24 cellular contexts compared by ENCODE assay signal in the genomic region with DNA sequence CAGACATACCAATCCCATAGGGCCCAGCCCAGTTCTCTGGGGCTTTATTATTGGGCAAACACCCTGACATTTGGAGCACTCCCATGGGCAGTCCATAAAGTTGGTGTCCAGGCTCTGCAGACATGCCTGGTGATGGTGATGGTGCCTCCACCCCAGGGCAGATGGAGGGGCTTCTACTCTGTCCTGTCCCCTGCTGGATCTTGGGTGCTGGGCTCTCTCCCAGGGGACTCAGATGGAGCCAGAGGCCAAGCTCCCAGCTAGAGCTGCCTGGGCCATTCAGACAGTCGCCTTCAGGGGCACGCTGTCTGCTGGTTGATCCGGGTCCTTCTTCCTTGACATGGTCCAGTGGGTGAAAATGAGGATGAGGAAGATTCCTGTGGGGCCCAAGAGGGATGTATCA. TPM values are rescaled to one million over a fixed set of nuclear protein-coding genes. Genes with fewer than 3 reads are reported as not detected.
DNase-seq lines count a peak whose midpoint lies in the region; ATAC-seq and TF ChIP-seq lines count a peak whose summit lies in the region.
"Had no signal": no experiment of that assay in that cellular context is flagged by ENCODE, and none has a peak within 500 bp of the region (broad histone marks: within the 10 kb centered on the region; RNA-seq: fewer than 3 reads in every experiment).

No MANE protein-coding gene starts in this region.

- H3K9me3 Mint-ChIP-seq in activated T-helper 17 cell treated with anti-CD3 and anti-CD28 coated beads, Interleukin-2, amount 50 U/mL, for 72 hours = no peaks in the 10 kb centered on the region
- H3K9me3 Mint-ChIP-seq: CD4-positive, alpha-beta T cell had no signal

- H3K9ac ChIP-seq in BLaER1 treated with 17β-estradiol and CSF1 and Interleukin-3, amounts not matched to agents 10 nM and 100 nM = no peak overlapping the region

- peaks cover 0 to 13% (median 0%) of the 10 kb centered on the region in 11 experiments; a peak in 3 of 22 replicates for H4K20me1 ChIP-seq in BLaER1 treated with 17β-estradiol and CSF1 and Interleukin-3, amounts not matched to agents 10 nM and 100 nM
- H4K20me1 ChIP-seq in osteoblast (ENCODE audit: insufficient read depth, low read length) = no peaks in the 10 kb centered on the region

- no peaks in the 10 kb centered on the region for H3K27me3 Mint-ChIP-seq in activated T-helper 17 cell treated with anti-CD3 and anti-CD28 coated beads, Interleukin-2, amount 50 U/mL, for 72 hours
- H3K27me3 Mint-ChIP-seq: CD4-positive, alpha-beta T cell had no signal

- H3K27me3 ChIP-seq in BLaER1 treated with 17β-estradiol and CSF1 and Interleukin-3, amounts not matched to agents 10 nM and 100 nM = no peaks in the 10 kb centered on the region
- peaks cover 19% of the 10 kb centered on the region for H3K27me3 ChIP-seq in osteoblast (ENCODE audit: insufficient read depth, low read length)
- H3K27me3 ChIP-seq: BE2C, MG63 had no signal

- no peak overlapping the region for H3K4me3 ChIP-seq in BLaER1 treated with 17β-estradiol and CSF1 and Interleukin-3, amounts not matched to agents 10 nM and 100 nM
- no peak overlapping the region for H3K4me3 ChIP-seq in osteoblast (ENCODE audit: insufficient read depth, low read length)
- H3K4me3 ChIP-seq: MG63 had no signal

- H2AFZ ChIP-seq in osteoblast (ENCODE audit: low read length) = no peak overlapping the region

- peak overlapping the region; percentile 74 for H3K27ac Mint-ChIP-seq in activated T-helper 17 cell treated with anti-CD3 and anti-CD28 coated beads, Interleukin-2, amount 50 U/mL, for 72 hours
- H3K27ac Mint-ChIP-seq: CD4-positive, alpha-beta T cell had no signal

- peak overlapping the region in 6 of 11 experiments; percentile 2 to 30 (median 21); a peak in 6 of 22 replicates for H3K4me2 ChIP-seq in BLaER1 treated with 17β-estradiol and CSF1 and Interleukin-3, amounts not matched to agents 10 nM and 100 nM
- no peak overlapping the region for H3K4me2 ChIP-seq in osteoblast (ENCODE audit: insufficient read depth, low read length)

- DNase-seq in Right ventricle myocardium superior (peak; percentile 22), Right ventricle myocardium inferior (ENCODE audit: missing footprints) (no peak), osteoblast (ENCODE audit: insufficient read length, low spot score, missing footprints) (peak; percentile 61)
- no peak for DNase-seq in activated CD4-positive, alpha-beta T cell treated with anti-CD3 and anti-CD28 coated beads, Interleukin-2, amount 50 U/mL, for 48 hours
- DNase-seq: ACHN; BE2C; CD4-positive, alpha-beta T cell; DMS53; GOT3; HCEC 1CT; IMR-90; KG1; MG63; NCI-H2029; NCI-H2227 treated with DMSO at 0.1 percent for 48 hours; NCI-H526 treated with DMSO at 0.1 percent for 48 hours; RPMI8226; SHP77 treated with DMSO at 0.1 percent for 48 hours had no signal

- no peak for TF ChIP-seq CTCF in osteoblast (IDR thresholded peaks at IDR 0.05; ENCODE audit: extremely low read depth, low read depth, low read length)

- H3K9me3 ChIP-seq in BLaER1 treated with 17β-estradiol and CSF1 and Interleukin-3, amounts not matched to agents 10 nM and 100 nM (replicated peaks in 1 of 11) = no peaks in the 10 kb centered on the region
- no peaks in the 10 kb centered on the region for H3K9me3 ChIP-seq in osteoblast (ENCODE audit: low read depth, low read length)
- H3K9me3 ChIP-seq: BE2C, MG63 had no signal

- no peak overlapping the region for H3K27ac ChIP-seq in BLaER1 treated with 17β-estradiol and CSF1 and Interleukin-3, amounts not matched to agents 10 nM and 100 nM
- H3K27ac ChIP-seq in osteoblast (ENCODE audit: low read depth, low read length) = no peak overlapping the region

- peaks cover 9% of the 10 kb centered on the region for H3K4me1 Mint-ChIP-seq in activated T-helper 17 cell treated with anti-CD3 and anti-CD28 coated beads, Interleukin-2, amount 50 U/mL, for 72 hours

- ATAC-seq in Right ventricle myocardium superior (ENCODE audit: poor library complexity) (no peak), Right ventricle myocardium inferior (no peak), HG03460 (IDR thresholded peaks at IDR 0.05; ENCODE audit: unreplicated experiment) (no peak)
- no peak for ATAC-seq in activated T-helper 17 cell treated with anti-CD3 and anti-CD28 coated beads, Interleukin-2, amount 50 U/mL, for 72 hours (replicated peaks)

- intact Hi-C loops in Right ventricle myocardium superior (cut with DNase I) (no loop called here), Right ventricle myocardium inferior (cut with DNase I) (no loop called here)

- peaks cover 14 to 54% (median 31%) of the 10 kb centered on the region in 10 experiments for H3K4me1 ChIP-seq in BLaER1 treated with 17β-estradiol and CSF1 and Interleukin-3, amounts not matched to agents 10 nM and 100 nM
- H3K4me1 ChIP-seq in osteoblast (ENCODE audit: insufficient read depth, low read length) = peaks cover 3% of the 10 kb centered on the region

- H3K36me3 ChIP-seq in BLaER1 treated with 17β-estradiol and CSF1 and Interleukin-3, amounts not matched to agents 10 nM and 100 nM = no peaks in the 10 kb centered on the region
- no peaks in the 10 kb centered on the region for H3K36me3 ChIP-seq in osteoblast (ENCODE audit: insufficient read depth, low read length)
- H3K36me3 ChIP-seq: BE2C, MG63 had no signal

- no peaks in the 10 kb centered on the region for H3K79me2 ChIP-seq in osteoblast (ENCODE audit: insufficient read depth, low read length)

- H3K36me3 Mint-ChIP-seq in activated T-helper 17 cell treated with anti-CD3 and anti-CD28 coated beads, Interleukin-2, amount 50 U/mL, for 72 hours (ENCODE audit: low read depth) = no peaks in the 10 kb centered on the region

- no peak overlapping the region for H3K4me3 Mint-ChIP-seq in activated T-helper 17 cell treated with anti-CD3 and anti-CD28 coated beads, Interleukin-2, amount 50 U/mL, for 72 hours
- H3K4me3 Mint-ChIP-seq: CD4-positive, alpha-beta T cell had no signal

RNA-seq across cellular contexts. Expression of gene CDH16, which starts 10.6 kb away (rescaled TPM):
- total RNA-seq in Right ventricle myocardium superior (0.13 TPM), Right ventricle myocardium inferior (0.16 TPM), osteoblast (not detected in 2 replicates)
- total RNA-seq in activated T-helper 17 cell treated with anti-CD3 and anti-CD28 coated beads, Interleukin-2, amount 50 U/mL, for 72 hours = not detected
- total RNA-seq: CD4-positive, alpha-beta T cell; Daoy; G401; IMR-90; NCI-H460 had no signal

RNA-seq across cellular contexts. Expression of gene RRAD, which starts 17.2 kb away (rescaled TPM):
- 95.4 TPM for total RNA-seq in Right ventricle myocardium superior
- 84.3 TPM for total RNA-seq in Right ventricle myocardium inferior
- total RNA-seq in activated T-helper 17 cell treated with anti-CD3 and anti-CD28 coated beads, Interleukin-2, amount 50 U/mL, for 72 hours = 1 to 10 TPM; 2.1 to 6.5 TPM
- total RNA-seq in osteoblast = 3.2 and 4.3 TPM in 2 replicates
- total RNA-seq: G401 had no signal

RNA-seq across cellular contexts. Expression of gene CIAO2B, which starts 26.1 kb away (rescaled TPM):
- 103 TPM for total RNA-seq in Right ventricle myocardium superior
- total RNA-seq in Right ventricle myocardium inferior = 127 TPM
- 100 to 1,000 TPM; 153 to 167 TPM for total RNA-seq in activated T-helper 17 cell treated with anti-CD3 and anti-CD28 coated beads, Interleukin-2, amount 50 U/mL, for 72 hours
- 90.8 and 97.4 TPM in 2 replicates for total RNA-seq in osteoblast

RNA-seq across cellular contexts. Expression of gene CES2, which starts 27.2 kb away (rescaled TPM):
- total RNA-seq in Right ventricle myocardium superior (114 TPM), Right ventricle myocardium inferior (126 TPM), osteoblast (38.6 and 42.3 TPM in 2 replicates)
- 10 to 100 TPM; 31.2 to 31.5 TPM for total RNA-seq in activated T-helper 17 cell treated with anti-CD3 and anti-CD28 coated beads, Interleukin-2, amount 50 U/mL, for 72 hours

RNA-seq across cellular contexts. Expression of gene PDP2, which starts 27.8 kb away (rescaled TPM):
- total RNA-seq in Right ventricle myocardium superior (3.3 TPM), Right ventricle myocardium inferior (3.1 TPM), osteoblast (11.5 and 13.8 TPM in 2 replicates)
- total RNA-seq in activated T-helper 17 cell treated with anti-CD3 and anti-CD28 coated beads, Interleukin-2, amount 50 U/mL, for 72 hours = 10 to 100 TPM; 33.5 to 76.6 TPM

Comparison
In these comparisons a context has a peak if more than half of its experiments do, and no peak if none do; other contexts are left out.
1. DNase-seq: peak in Right ventricle myocardium superior (single experiment) and osteoblast (single experiment); none in Right ventricle myocardium inferior (single experiment) and activated CD4-positive, alpha-beta T cell treated with anti-CD3 and anti-CD28 coated beads, Interleukin-2, amount 50 U/mL, for 48 hours (0 of 2).
2. RNA of gene RRAD, which starts 17.2 kb away (total RNA-seq): 95.4 TPM in Right ventricle myocardium superior (single experiment) and 84.3 TPM in Right ventricle myocardium inferior (single experiment); 2.1 to 6.5 TPM in activated T-helper 17 cell treated with anti-CD3 and anti-CD28 coated beads, Interleukin-2, amount 50 U/mL, for 72 hours and 3.2 to 4.3 TPM in osteoblast; every median in the first group is over 10 times any median in the second.